ENCODE assay signal across 11 cellular contexts in the genomic region with DNA sequence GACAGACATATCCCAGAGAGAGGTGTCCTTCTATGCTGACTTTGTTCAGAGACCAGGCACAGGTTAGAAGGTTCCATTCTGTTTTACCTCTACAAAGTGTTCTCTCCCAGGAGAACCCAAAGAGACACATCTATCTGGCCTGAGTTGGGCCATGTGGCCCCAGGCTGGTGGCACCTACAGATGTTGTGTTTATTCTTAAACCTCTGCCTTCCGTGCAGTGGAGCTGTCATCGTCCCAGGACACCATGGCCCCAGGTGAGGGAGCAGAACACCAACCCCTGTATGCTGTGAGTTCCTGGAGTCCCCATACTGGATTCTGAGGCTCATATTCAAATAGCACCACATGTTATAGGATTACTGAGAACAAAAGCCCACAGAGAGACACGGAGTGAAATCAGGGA. TPM values are rescaled to one million over a fixed set of nuclear protein-coding genes. Genes with fewer than 3 reads are reported as not detected.
"Had no signal": no experiment of that assay in that cellular context is flagged by ENCODE, and none has a peak within 500 bp of the region (broad histone marks: within the 10 kb centered on the region; RNA-seq: fewer than 3 reads in every experiment).

No MANE protein-coding gene starts in this region.

- H3K27ac Mint-ChIP-seq: HFFc6, IgD-negative memory B cell had no signal

- H3K27ac ChIP-seq: GM23248, HL-60 had no signal

- H3K4me3 ChIP-seq: GM23248, HAP-1 had no signal

- H3K36me3 ChIP-seq: HAP-1 had no signal

- H3K4me3 Mint-ChIP-seq: HFFc6 had no signal

- H3K36me3 Mint-ChIP-seq: IgD-negative memory B cell had no signal

- H3K4me1 ChIP-seq: HAP-1 had no signal

- ATAC-seq: HCT116, HepG2 had no signal

- H3K9me3 ChIP-seq: HAP-1 had no signal

- DNase-seq: GM23248, GOT3, H7, HFFc6 had no signal

RNA-seq across cellular contexts. Expression of gene KIR3DL3, which starts 3.9 kb away (rescaled TPM):
- total RNA-seq: GM23248, H4, H7, HepG2, HFFc6, HT1080 had no signal
- polyA plus RNA-seq: GM23248, HepG2, IgD-negative memory B cell had no signal

RNA-seq across cellular contexts. Expression of gene KIR2DL3, which starts 10.1 kb away (rescaled TPM):
- total RNA-seq: GM23248, H4, H7, HepG2, HFFc6, HT1080 had no signal
- polyA plus RNA-seq: GM23248, HepG2 had no signal

RNA-seq across cellular contexts. Expression of gene KIR2DL1, which starts 41.4 kb away (rescaled TPM):
- total RNA-seq: GM23248, H4, H7, HepG2, HFFc6, HT1080 had no signal
- polyA plus RNA-seq: GM23248, HepG2 had no signal
